6 cellular contexts compared by ENCODE assay signal in genomic region chr6:35729349-35729678, GRCh38. TPM values are rescaled to one million over a fixed set of nuclear protein-coding genes. Genes with fewer than 3 reads are reported as not detected.
DNase-seq lines count a peak whose midpoint lies in the region; ATAC-seq, FAIRE-seq and TF ChIP-seq lines count a peak whose summit lies in the region.

No MANE protein-coding gene starts in this region.

- H3K4me3 ChIP-seq in HCT116 (replicated peaks in 1 of 2; ENCODE audit: low read depth in 1 of 2, low read length in 2 of 2) (no peak overlapping the region), K562 (no peak overlapping the region), ovary (no peak overlapping the region)

- H3K27me3 ChIP-seq in HCT116 (ENCODE audit: insufficient read depth, low read length) (no peaks in the 10 kb centered on the region), K562 (ENCODE audit: control insufficient read depth in 2 of 2, insufficient read depth in 2 of 2, low read length in 2 of 2) (no peaks in the 10 kb centered on the region), ovary (no peaks in the 10 kb centered on the region)

- no peak for TF ChIP-seq EP300 in K562 (IDR thresholded peaks at IDR 0.05; ENCODE audit: low read length)
- no peak for TF ChIP-seq EP300 in ovary (IDR thresholded peaks at IDR 0.05)

- peak overlapping the region; percentile 96; the same call in 1 of the 2 replicates for H3K27ac ChIP-seq in HCT116 (ENCODE audit: low read depth, low read length)
- peak overlapping the region; percentile 38; the same call in 2 of the 3 replicates for H3K27ac ChIP-seq in K562 (ENCODE audit: extremely low read depth, low read depth, low read length)
- peak overlapping the region; percentile 94 to 97 for H3K27ac ChIP-seq in ovary

- TF ChIP-seq POLR2A in HCT116 (IDR thresholded peaks at IDR 0.05; ENCODE audit: borderline replicate concordance, extremely low read depth, insufficient read depth, insufficient read length) (no peak), K562 (conservative IDR thresholded peaks at IDR 0.05) (no peak), ovary (IDR thresholded peaks at IDR 0.05) (no peak)

- no peak for TF ChIP-seq RAD21 in HCT116 (IDR thresholded peaks at IDR 0.05; ENCODE audit: low read depth)
- no peak for TF ChIP-seq RAD21 in K562 (CRISPR knock-in tag; conservative IDR thresholded peaks at IDR 0.05 in 1 of 2, IDR thresholded peaks at IDR 0.05 in 1 of 2)

- no peak for DNase-seq in HCT116 (ENCODE audit: low read depth, low spot score)
- DNase-seq in K562 (ENCODE audit: extremely low read depth in 1 of 4, low spot score in 3 of 4), result no peak
- DNase-seq in ovary, result no peak
- DNase-seq in GM10248 (ENCODE audit: extremely low spot score), result no peak
- DNase-seq in stimulated activated CD8-positive, alpha-beta memory T cell treated with anti-CD3 and anti-CD28 coated beads, Interleukin-4, amount 100 ng/mL, for 48 hours, result no peak

- peak; percentile 67 for FAIRE-seq in K562 (lab: Jason Lieb, UNC)

- H3K9me3 ChIP-seq in HCT116 (ENCODE audit: control insufficient read depth in 1 of 2, insufficient read depth in 1 of 2, low read depth in 1 of 2, low read length in 2 of 2) (no peaks in the 10 kb centered on the region), K562 (replicated peaks; ENCODE audit: control insufficient read depth, insufficient read depth, low read depth, low read length) (no peaks in the 10 kb centered on the region), ovary (no peaks in the 10 kb centered on the region)

- ATAC-seq in HCT116 (no peak), K562 (no peak), GM21723 (IDR thresholded peaks at IDR 0.05; ENCODE audit: unreplicated experiment) (no peak)

- intact Hi-C loops in HCT116 (cut with micrococcal nuclease), result no loop called here
- intact Hi-C loops in K562 (cut with micrococcal nuclease), result no loop called here
- intact Hi-C loops in ovary (cut with DNase I), result loop anchor here in 3 of 4 donors (5.0 kb wide), 3 partner anchors 37 to 127 kb away; partner anchors contain the start of gene FKBP5 (in 1 of the 3)

- 73% methylated on average over 3 of the region's 3 CpGs for WGBS in K562 (ENCODE audit: insufficient coverage, low coverage, missing lambda C conversion rate)
- 63 to 86% (median 81%) methylated on average over 3 of the region's 3 CpGs for WGBS in ovary, 3 donors

- no peak overlapping the region for H2AFZ ChIP-seq in HCT116 (ENCODE audit: low read depth, low read length, poor library complexity, severe bottlenecking)
- peak overlapping the region; percentile 56 for H2AFZ ChIP-seq in K562 (ENCODE audit: low read depth, low read length)

- H3K79me2 ChIP-seq in HCT116 (ENCODE audit: insufficient read depth, low read length) (no peaks in the 10 kb centered on the region), K562 (ENCODE audit: control insufficient read depth, insufficient read depth, low read length) (no peaks in the 10 kb centered on the region; the same call in 2 of the 3 replicates)

- RAD21 ChIA-PET in HCT116 (lab: Charles Lee; ENCODE audit: low non-redundant PET in 1 of 2, low total read pairs in 2 of 2, uncharacterized antibody in 2 of 2, unreplicated experiment in 2 of 2), result no interaction called here

- CTCF ChIA-PET in HCT116 (lab: Charles Lee), result interaction anchor here (0.6 to 1.0 kb wide), 2 partner anchors 145 to 889 kb away, joined by 3 to 4 read pairs; no protein-coding TSS in a partner anchor
- CTCF ChIA-PET in K562 (lab: Yijun Ruan, JAX; ENCODE audit: low intra/inter-chr PET ratio), result no interaction called here
- CTCF ChIA-PET in GM10248 (lab: Yijun Ruan, JAX), result interaction anchor here (2.4 kb wide), 1 partner anchor 7 kb away, joined by 14 read pairs; the partner anchor contains the start of gene ARMC12

- H3K9ac ChIP-seq in HCT116 (ENCODE audit: low read length) (no peak overlapping the region), K562 (ENCODE audit: insufficient read depth in 1 of 2, low read depth in 2 of 2, low read length in 2 of 2) (peak overlapping the region; percentile 81 to 95)

- H3K36me3 ChIP-seq in HCT116 (ENCODE audit: control insufficient read depth in 1 of 2, insufficient read depth in 2 of 2, low read length in 2 of 2) (no peaks in the 10 kb centered on the region), K562 (ENCODE audit: control insufficient read depth, insufficient read depth, low read length) (no peaks in the 10 kb centered on the region), ovary (no peaks in the 10 kb centered on the region)

- peaks cover 63 to 80% of the 10 kb centered on the region in 2 experiments for H3K4me1 ChIP-seq in HCT116 (ENCODE audit: control insufficient read depth in 1 of 2, insufficient read depth in 2 of 2, low read length in 2 of 2)
- H3K4me1 ChIP-seq in K562 (replicated peaks in 1 of 2; ENCODE audit: control insufficient read depth in 2 of 2, insufficient read depth in 2 of 2, low read length in 2 of 2), result peaks cover 64 to 81% of the 10 kb centered on the region in 2 experiments
- peaks cover 31% of the 10 kb centered on the region for H3K4me1 ChIP-seq in ovary (ENCODE audit: insufficient read depth)

- in situ Hi-C loops in K562 (cut with MboI), result no loop called here

- no peaks in the 10 kb centered on the region for H4K20me1 ChIP-seq in HCT116 (ENCODE audit: insufficient read depth)
- H4K20me1 ChIP-seq in K562 (replicated peaks; ENCODE audit: control insufficient read depth, insufficient read depth, low read length), result no peaks in the 10 kb centered on the region

- no peak for TF ChIP-seq CTCF in HCT116 (IDR thresholded peaks at IDR 0.05 in 2 of 3, conservative IDR thresholded peaks at IDR 0.05 in 1 of 3; ENCODE audit: borderline replicate concordance in 1 of 3, insufficient read depth in 1 of 3, low read depth in 2 of 3, low read length in 2 of 3)
- TF ChIP-seq CTCF in K562 (IDR thresholded peaks at IDR 0.05 in 2 of 3, conservative IDR thresholded peaks at IDR 0.05 in 1 of 3; ENCODE audit: insufficient read depth in 2 of 3, low read depth in 1 of 3, low read length in 3 of 3), result no peak
- no peak for TF ChIP-seq CTCF in ovary (IDR thresholded peaks at IDR 0.05)
- TF ChIP-seq CTCF in GM10248 (IDR thresholded peaks at IDR 0.05; ENCODE audit: control extremely low read depth, extremely low read depth, low read depth, missing control alignments), result no peak

- no peaks in the 10 kb centered on the region for H3K9me1 ChIP-seq in K562 (ENCODE audit: control insufficient read depth, insufficient read depth, low read length)

- no peaks in the 10 kb centered on the region for H3K9me2 ChIP-seq in HCT116 (ENCODE audit: insufficient read depth)

- peak overlapping the region; percentile 99 for H3K4me2 ChIP-seq in HCT116 (ENCODE audit: low read length)
- H3K4me2 ChIP-seq in K562 (ENCODE audit: insufficient read depth, low read length), result no peak overlapping the region

- BruUV-seq in HCT116 (replicated peaks; lab: Mats Ljungman, UMichigan), result no TSS peak
- no TSS peak for BruUV-seq in K562 (replicated peaks; lab: Mats Ljungman, UMichigan)

- POLR2A ChIA-PET in HCT116 (lab: Charles Lee), result no interaction called here
- POLR2A ChIA-PET in K562 (lab: Yijun Ruan, JAX), result interaction anchor here (1.0 kb wide), 1 partner anchor 468 kb away, joined by 3 read pairs; no protein-coding TSS in a partner anchor
- POLR2A ChIA-PET in GM10248 (lab: Yijun Ruan, JAX), result no interaction called here

RNA-seq across cellular contexts. Expression of gene ARMC12, which starts 7.5 kb away (rescaled TPM):
- total RNA-seq in HCT116 (2021; ENCODE audit: unreplicated experiment) (0.79 TPM), K562 (2014; rRNA removed) (0.09 TPM in 1 of 2 replicates, not detected in the other), K562 (2014; rRNA removed; fragmentation: Illumina TruSeq; extraction: Trizol) (0.36 TPM in 1 of 2 replicates, not detected in the other), K562 (2015; rRNA removed; fragmentation: Illumina TruSeq; extraction: Trizol) (not detected in 2 replicates), K562 (2021) (0.13 and 0.35 TPM in 2 replicates), ovary (1 to 10 TPM in 4 of 7 donors, under 1 TPM in 3; 0.34 to 1.9 (median 1.0) TPM)
- 0.75 and 1.2 TPM in 2 replicates for polyA plus RNA-seq in HCT116 (2012)
- not detected in 2 replicates for total RNA-seq in K562 (2011; cell fraction: chromatin; rRNA removed; ENCODE audit: low replicate concordance)
- 0.50 TPM in 1 of 2 replicates, not detected in the other for total RNA-seq in K562 (2011; cell fraction: nucleolus; rRNA removed)
- not detected in 2 replicates for total RNA-seq in K562 (2011; cell fraction: nucleoplasm; rRNA removed)
- polyA plus RNA-seq in K562 (2011; rRNA removed) (0.26 and 0.45 TPM in 2 replicates), K562 (2014; fragmentation: Illumina TruSeq; extraction: Trizol) (0.36 TPM in 1 of 2 replicates, not detected in the other), K562 (2014; fragmentation: Nextera tagmentation; extraction: Ambion mirVana) (under 1 TPM in 1 of 2 experiments, not detected in 1; 0.13 TPM), K562 (2014; rRNA removed) (0.58 TPM in 1 of 2 replicates, not detected in the other), ovary (1 to 10 TPM in 1 of 2 donors, under 1 TPM in 1; 0.97 to 1.3 TPM)
- polyA plus RNA-seq in K562 (2011; cell fraction: cytosol; rRNA removed), result 0.07 and 0.21 TPM in 2 replicates
- 1.4 TPM in 2 replicates for polyA plus RNA-seq in K562 (2011; cell fraction: nucleus; rRNA removed)
- polyA plus RNA-seq in K562 (2012), result 0.26 and 1.6 TPM in 2 replicates
- polyA minus RNA-seq in K562 (2011; rRNA and poly(A)+ RNA removed), result 0.18 and 0.46 TPM in 2 replicates
- not detected in 2 replicates for polyA minus RNA-seq in K562 (2011; cell fraction: cytosol; rRNA and poly(A)+ RNA removed)
- polyA minus RNA-seq in K562 (2011; cell fraction: nucleus; rRNA and poly(A)+ RNA removed), result 0.27 TPM in 1 of 2 replicates, not detected in the other

RNA-seq across cellular contexts. Expression of gene FKBP5, which starts 40.6 kb away (rescaled TPM):
- total RNA-seq in HCT116 (2021; ENCODE audit: unreplicated experiment), result 50.3 TPM
- 19.5 and 29.2 TPM in 2 replicates for polyA plus RNA-seq in HCT116 (2012)
- total RNA-seq in K562 (2011; cell fraction: chromatin; rRNA removed; ENCODE audit: low replicate concordance), result 23.5 and 58.7 TPM in 2 replicates
- total RNA-seq in K562 (2011; cell fraction: nucleolus; rRNA removed), result 14.5 and 19.2 TPM in 2 replicates
- total RNA-seq in K562 (2011; cell fraction: nucleoplasm; rRNA removed), result 38.3 and 72.2 TPM in 2 replicates
- 75.0 and 82.8 TPM in 2 replicates for total RNA-seq in K562 (2014; rRNA removed)
- 54.2 and 65.9 TPM in 2 replicates for total RNA-seq in K562 (2014; rRNA removed; fragmentation: Illumina TruSeq; extraction: Trizol)
- 39.9 and 43.8 TPM in 2 replicates for total RNA-seq in K562 (2015; rRNA removed; fragmentation: Illumina TruSeq; extraction: Trizol)
- 92.0 and 104 TPM in 2 replicates for total RNA-seq in K562 (2021)
- 59.7 and 86.1 TPM in 2 replicates for polyA plus RNA-seq in K562 (2011; rRNA removed)
- polyA plus RNA-seq in K562 (2011; cell fraction: cytosol; rRNA removed), result 22.1 and 33.5 TPM in 2 replicates
- 22.5 and 23.2 TPM in 2 replicates for polyA plus RNA-seq in K562 (2011; cell fraction: nucleus; rRNA removed)
- polyA plus RNA-seq in K562 (2012), result 43.9 and 85.0 TPM in 2 replicates
- 128 and 151 TPM in 2 replicates for polyA plus RNA-seq in K562 (2014; fragmentation: Illumina TruSeq; extraction: Trizol)
- 10 to 100 TPM; 32.7 to 46.1 TPM for polyA plus RNA-seq in K562 (2014; fragmentation: Nextera tagmentation; extraction: Ambion mirVana)
- 76.6 and 76.8 TPM in 2 replicates for polyA plus RNA-seq in K562 (2014; rRNA removed)
- polyA minus RNA-seq in K562 (2011; rRNA and poly(A)+ RNA removed), result 71.5 and 74.0 TPM in 2 replicates
- polyA minus RNA-seq in K562 (2011; cell fraction: cytosol; rRNA and poly(A)+ RNA removed), result 31.1 and 38.9 TPM in 2 replicates
- 13.3 and 18.5 TPM in 2 replicates for polyA minus RNA-seq in K562 (2011; cell fraction: nucleus; rRNA and poly(A)+ RNA removed)
- total RNA-seq in ovary, result 100 to 1,000 TPM in 5 of 7 donors, 10 to 100 TPM in 2; 36.2 to 231 (median 142) TPM
- 100 to 1,000 TPM in 1 of 2 donors, 10 to 100 TPM in 1; 69.2 to 166 TPM for polyA plus RNA-seq in ovary

RNA-seq across cellular contexts. Expression of gene CLPSL2, which starts 47.1 kb away (rescaled TPM):
- total RNA-seq in HCT116 (2021; ENCODE audit: unreplicated experiment) (1.7 TPM), K562 (2014; rRNA removed) (not detected in 2 replicates), K562 (2014; rRNA removed; fragmentation: Illumina TruSeq; extraction: Trizol) (not detected in 2 replicates), K562 (2015; rRNA removed; fragmentation: Illumina TruSeq; extraction: Trizol) (not detected in 2 replicates), K562 (2021) (not detected in 2 replicates), ovary (not detected)
- polyA plus RNA-seq in HCT116 (2012), result 1.1 and 3.6 TPM in 2 replicates
- total RNA-seq in K562 (2011; cell fraction: chromatin; rRNA removed; ENCODE audit: low replicate concordance), result not detected in 2 replicates
- total RNA-seq in K562 (2011; cell fraction: nucleolus; rRNA removed), result not detected in 2 replicates
- not detected in 2 replicates for total RNA-seq in K562 (2011; cell fraction: nucleoplasm; rRNA removed)
- polyA plus RNA-seq in K562 (2011; rRNA removed) (not detected in 2 replicates), K562 (2014; fragmentation: Illumina TruSeq; extraction: Trizol) (not detected in 2 replicates), K562 (2014; fragmentation: Nextera tagmentation; extraction: Ambion mirVana) (not detected), K562 (2014; rRNA removed) (not detected in 2 replicates), ovary (not detected)
- polyA plus RNA-seq in K562 (2011; cell fraction: cytosol; rRNA removed), result not detected in 2 replicates
- not detected in 2 replicates for polyA plus RNA-seq in K562 (2011; cell fraction: nucleus; rRNA removed)
- polyA plus RNA-seq in K562 (2012), result not detected in 2 replicates
- not detected in 2 replicates for polyA minus RNA-seq in K562 (2011; rRNA and poly(A)+ RNA removed)
- not detected in 2 replicates for polyA minus RNA-seq in K562 (2011; cell fraction: cytosol; rRNA and poly(A)+ RNA removed)
- polyA minus RNA-seq in K562 (2011; cell fraction: nucleus; rRNA and poly(A)+ RNA removed), result not detected in 2 replicates

RNA-seq across cellular contexts. Expression of gene CLPSL1, which starts 51.5 kb away (rescaled TPM):
- total RNA-seq in HCT116 (2021; ENCODE audit: unreplicated experiment), result not detected
- polyA plus RNA-seq in HCT116 (2012), result 0.16 and 0.36 TPM in 2 replicates
- total RNA-seq in K562 (2011; cell fraction: chromatin; rRNA removed; ENCODE audit: low replicate concordance), result not detected in 2 replicates
- not detected in 2 replicates for total RNA-seq in K562 (2011; cell fraction: nucleolus; rRNA removed)
- not detected in 2 replicates for total RNA-seq in K562 (2011; cell fraction: nucleoplasm; rRNA removed)
- not detected in 2 replicates for total RNA-seq in K562 (2014; rRNA removed)
- total RNA-seq in K562 (2014; rRNA removed; fragmentation: Illumina TruSeq; extraction: Trizol), result not detected in 2 replicates
- total RNA-seq in K562 (2015; rRNA removed; fragmentation: Illumina TruSeq; extraction: Trizol), result not detected in 2 replicates
- not detected in 2 replicates for total RNA-seq in K562 (2021)
- not detected in 2 replicates for polyA plus RNA-seq in K562 (2011; rRNA removed)
- not detected in 2 replicates for polyA plus RNA-seq in K562 (2011; cell fraction: cytosol; rRNA removed)
- not detected in 2 replicates for polyA plus RNA-seq in K562 (2011; cell fraction: nucleus; rRNA removed)
- not detected in 2 replicates for polyA plus RNA-seq in K562 (2012)
- not detected in 2 replicates for polyA plus RNA-seq in K562 (2014; fragmentation: Illumina TruSeq; extraction: Trizol)
- polyA plus RNA-seq in K562 (2014; fragmentation: Nextera tagmentation; extraction: Ambion mirVana), result not detected
- polyA plus RNA-seq in K562 (2014; rRNA removed), result not detected in 2 replicates
- polyA minus RNA-seq in K562 (2011; rRNA and poly(A)+ RNA removed), result not detected in 2 replicates
- polyA minus RNA-seq in K562 (2011; cell fraction: cytosol; rRNA and poly(A)+ RNA removed), result not detected in 2 replicates
- not detected in 2 replicates for polyA minus RNA-seq in K562 (2011; cell fraction: nucleus; rRNA and poly(A)+ RNA removed)
- total RNA-seq in ovary, result not detected
- not detected for polyA plus RNA-seq in ovary

Comparison
In these comparisons a context has a peak if more than half of its experiments do, and no peak if none do; other contexts are left out.
1. H3K27ac ChIP-seq: peak in every context shown above with its lines; median percentile 96 in HCT116; 96 in ovary; 38 in K562.
2. intact Hi-C loops: an anchor here in ovary (5.0 kb wide); none called in HCT116 and K562.